15 cellular contexts compared by ENCODE assay signal in the genomic region with DNA sequence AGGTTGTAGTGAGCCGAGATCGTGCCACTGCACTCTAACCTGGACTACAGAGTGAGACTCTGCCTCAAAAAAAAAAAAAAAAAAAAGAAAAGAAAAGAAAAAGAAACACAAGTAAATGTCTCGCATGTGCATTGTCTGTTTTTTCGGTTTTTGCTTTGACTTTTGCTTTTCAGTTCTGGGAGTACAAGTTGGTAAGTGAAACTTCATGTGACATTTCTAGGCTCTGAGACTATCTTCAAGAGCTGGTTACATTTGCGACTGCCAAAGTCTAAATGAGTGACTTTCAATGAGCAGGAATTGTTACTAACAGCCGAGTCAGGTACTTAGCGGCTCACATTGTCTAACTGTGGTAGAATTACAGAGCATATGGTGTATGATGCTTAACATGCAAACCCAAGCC.
DNase-seq lines count a peak whose midpoint lies in the region; ATAC-seq and TF ChIP-seq lines count a peak whose summit lies in the region.
"Had no signal": no experiment of that assay in that cellular context is flagged by ENCODE, and none has a peak within 500 bp of the region (broad histone marks: within the 10 kb centered on the region; RNA-seq: fewer than 3 reads in every experiment).

No MANE protein-coding gene starts in this region.

- in situ Hi-C loops in brain microvascular endothelial cell (cut with HindIII; ENCODE audit: low pct_ligation_motif_present, low sequenced_read_pairs) (no loop called here), KBM-7 (cut with MboI; ENCODE audit: low pct_unique_long_range_greater_than_20kb, low sequenced_read_pairs) (no loop called here)

- H3K9ac ChIP-seq in skeletal muscle satellite cell (ENCODE audit: low read depth, low read length), result no peak overlapping the region

- no peaks in the 10 kb centered on the region for H4K20me1 ChIP-seq in hepatocyte (ENCODE audit: insufficient read depth, poor library complexity, severe bottlenecking)

- H3K9me2 ChIP-seq in hepatocyte (replicated peaks; ENCODE audit: insufficient read depth), result no peaks in the 10 kb centered on the region

- peak; percentile 73 for ATAC-seq in GM21515 (IDR thresholded peaks at IDR 0.05; ENCODE audit: unreplicated experiment)
- ATAC-seq: activated CD8-positive, alpha-beta memory T cell treated with anti-CD3 and anti-CD28 coated beads, Interleukin-2, amount 10 ng/mL, durations not matched to agents 7 days and 5 days; natural killer cell treated with Interleukin-12 subunit alpha and Interleukin-12 subunit beta and Interleukin-15 and Interleukin-18, amount 100 ng/mL, for 72 hours had no signal

- peaks cover 13% of the 10 kb centered on the region for H3K4me1 ChIP-seq in hepatocyte (ENCODE audit: insufficient read depth)
- H3K4me1 ChIP-seq in skeletal muscle satellite cell (ENCODE audit: control insufficient read depth, insufficient read depth, low read length), result peaks cover 13% of the 10 kb centered on the region

- H3K4me2 ChIP-seq in hepatocyte (peak overlapping the region; percentile 64), skeletal muscle satellite cell (ENCODE audit: low read length) (peak overlapping the region; percentile 74)

- H3K4me3 ChIP-seq in brain microvascular endothelial cell (ENCODE audit: low read depth, low read length), result no peak overlapping the region
- H3K4me3 ChIP-seq in hepatocyte, result no peak overlapping the region
- no peak overlapping the region for H3K4me3 ChIP-seq in skeletal muscle satellite cell (ENCODE audit: low read length)

- H3K79me2 ChIP-seq in hepatocyte, result no peaks in the 10 kb centered on the region

- no peak overlapping the region for H2AFZ ChIP-seq in hepatocyte

- no peaks in the 10 kb centered on the region for H3K27me3 ChIP-seq in brain microvascular endothelial cell (replicated peaks)
- no peaks in the 10 kb centered on the region for H3K27me3 ChIP-seq in hepatocyte
- H3K27me3 ChIP-seq in skeletal muscle satellite cell (ENCODE audit: control insufficient read depth, insufficient read depth, low read length), result no peaks in the 10 kb centered on the region

- no peak for TF ChIP-seq CTCF in brain microvascular endothelial cell (IDR thresholded peaks at IDR 0.05; ENCODE audit: low read depth, low read length, missing control alignments)
- TF ChIP-seq CTCF in hepatocyte (IDR thresholded peaks at IDR 0.05; ENCODE audit: poor library complexity), result no peak

- H3K9me3 ChIP-seq in hepatocyte (ENCODE audit: low read depth) (no peaks in the 10 kb centered on the region), skeletal muscle satellite cell (replicated peaks; ENCODE audit: low read length) (no peaks in the 10 kb centered on the region)

- DNase-seq in brain microvascular endothelial cell, result no peak
- no peak for DNase-seq in hepatocyte (ENCODE audit: low spot score)
- DNase-seq in NCI-H2107 treated with DMSO at 0.1 percent for 48 hours (lab: John Stamatoyannopoulos, UW; ENCODE audit: unreplicated experiment), result no peak
- no peak for DNase-seq in midbrain (lab: John Stamatoyannopoulos, UW)
- DNase-seq in dedifferentiated amniotic fluid mesenchymal stem cell (ENCODE audit: extremely low spot score), result no peak
- no peak for DNase-seq in KBM-7
- DNase-seq: activated CD4-positive, CD25-positive, alpha-beta regulatory T cell; activated CD8-positive, alpha-beta memory T cell treated with anti-CD3 and anti-CD28 coated beads, Interleukin-2, amount 10 ng/mL, durations not matched to agents 7 days and 5 days; activated naive CD4-positive, alpha-beta T cell treated with anti-CD3 and anti-CD28 coated beads, Interleukin-2, amount 50 U/mL, for 16 hours; NCI-H187 treated with DMSO at 0.1 percent for 48 hours; NCI-H526; stimulated activated naive CD4-positive, alpha-beta T cell treated with Interleukin-2 at 50 U/mL for 16 hours had no signal

- WGBS in hepatocyte (ENCODE audit: low lambda C conversion rate, missing lambda C conversion rate), result 96% methylated on average over 7 of the region's 7 CpGs

- H3K27ac ChIP-seq in brain microvascular endothelial cell (peak overlapping the region; percentile 75), hepatocyte (peak overlapping the region; percentile 75)

- H3K36me3 ChIP-seq in brain microvascular endothelial cell (replicated peaks) (no peaks in the 10 kb centered on the region), hepatocyte (replicated peaks; ENCODE audit: insufficient read depth, low read depth) (no peaks in the 10 kb centered on the region), skeletal muscle satellite cell (ENCODE audit: insufficient read depth, low read length) (no peaks in the 10 kb centered on the region)
